In the genomic region with DNA sequence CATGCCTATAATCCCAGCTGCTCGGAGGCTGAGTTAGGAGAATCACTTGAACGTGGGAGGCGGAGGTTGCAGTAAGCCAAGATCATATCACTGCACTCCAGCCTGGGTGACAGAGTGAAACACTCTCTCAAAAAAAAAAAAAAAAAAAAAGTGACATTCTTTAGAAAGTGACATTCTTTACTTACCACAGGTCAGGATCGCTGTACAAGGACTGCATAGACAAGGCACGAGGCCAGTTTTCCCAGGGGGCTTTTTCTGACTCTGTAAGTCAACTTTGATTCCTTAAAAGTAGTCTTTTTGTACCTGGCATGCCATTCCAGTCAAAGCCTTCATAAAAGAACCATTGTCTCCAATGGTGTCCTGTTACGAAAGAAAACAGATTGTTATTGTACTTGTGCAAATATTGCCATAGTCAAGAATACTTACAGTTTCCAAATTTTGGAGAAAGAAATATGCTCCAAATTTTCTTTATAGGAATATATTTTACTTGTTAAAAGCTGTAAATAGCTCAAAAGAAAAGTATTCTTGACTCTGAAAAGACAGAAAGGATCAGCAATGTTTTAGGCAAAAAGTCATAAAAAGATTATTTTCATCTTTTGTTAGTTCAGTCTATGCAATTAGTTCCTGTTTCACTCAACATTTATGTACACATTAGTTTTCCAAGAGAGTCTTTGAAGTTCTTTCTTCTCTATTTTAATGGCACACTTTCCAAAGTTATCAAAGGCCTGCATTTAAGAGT, we compare ENCODE assay signal across 1 cellular context.
A peak's percentile ranks its signal among the peaks of the same experiment; 100 is the strongest.
TF ChIP-seq lines count a peak whose summit lies in the region.

No MANE protein-coding gene starts in this region.

TF ChIP-seq in HepG2, 621 proteins besides CTCF, POLR2A, EP300 and RAD21 (continued from another document and continues in another):
- peak; percentile 20 for TF ChIP-seq ARID3A (IDR thresholded peaks at IDR 0.05; ENCODE audit: low read depth, low read length)
- TF ChIP-seq, protein P1, sequence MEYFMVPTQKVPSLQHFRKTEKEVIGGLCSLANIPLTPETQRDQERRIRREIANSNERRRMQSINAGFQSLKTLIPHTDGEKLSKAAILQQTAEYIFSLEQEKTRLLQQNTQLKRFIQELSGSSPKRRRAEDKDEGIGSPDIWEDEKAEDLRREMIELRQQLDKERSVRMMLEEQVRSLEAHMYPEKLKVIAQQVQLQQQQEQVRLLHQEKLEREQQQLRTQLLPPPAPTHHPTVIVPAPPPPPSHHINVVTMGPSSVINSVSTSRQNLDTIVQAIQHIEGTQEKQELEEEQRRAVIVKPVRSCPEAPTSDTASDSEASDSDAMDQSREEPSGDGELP (IDR thresholded peaks at IDR 0.05; ENCODE audit: borderline replicate concordance, low read depth): no peak
- TF ChIP-seq RFX5 (IDR thresholded peaks at IDR 0.05; ENCODE audit: low read depth, low read length): no peak
- TF ChIP-seq, protein P2, sequence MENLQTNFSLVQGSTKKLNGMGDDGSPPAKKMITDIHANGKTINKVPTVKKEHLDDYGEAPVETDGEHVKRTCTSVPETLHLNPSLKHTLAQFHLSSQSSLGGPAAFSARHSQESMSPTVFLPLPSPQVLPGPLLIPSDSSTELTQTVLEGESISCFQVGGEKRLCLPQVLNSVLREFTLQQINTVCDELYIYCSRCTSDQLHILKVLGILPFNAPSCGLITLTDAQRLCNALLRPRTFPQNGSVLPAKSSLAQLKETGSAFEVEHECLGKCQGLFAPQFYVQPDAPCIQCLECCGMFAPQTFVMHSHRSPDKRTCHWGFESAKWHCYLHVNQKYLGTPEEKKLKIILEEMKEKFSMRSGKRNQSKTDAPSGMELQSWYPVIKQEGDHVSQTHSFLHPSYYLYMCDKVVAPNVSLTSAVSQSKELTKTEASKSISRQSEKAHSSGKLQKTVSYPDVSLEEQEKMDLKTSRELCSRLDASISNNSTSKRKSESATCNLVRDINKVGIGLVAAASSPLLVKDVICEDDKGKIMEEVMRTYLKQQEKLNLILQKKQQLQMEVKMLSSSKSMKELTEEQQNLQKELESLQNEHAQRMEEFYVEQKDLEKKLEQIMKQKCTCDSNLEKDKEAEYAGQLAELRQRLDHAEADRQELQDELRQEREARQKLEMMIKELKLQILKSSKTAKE (CRISPR knock-in tag; IDR thresholded peaks at IDR 0.05; ENCODE audit: borderline replicate concordance): no peak
- no peak for TF ChIP-seq SP140L (CRISPR knock-in tag; IDR thresholded peaks at IDR 0.05; ENCODE audit: borderline replicate concordance)
- no peak for TF ChIP-seq CENPX (CRISPR knock-in tag; IDR thresholded peaks at IDR 0.05)
- TF ChIP-seq, protein P3, sequence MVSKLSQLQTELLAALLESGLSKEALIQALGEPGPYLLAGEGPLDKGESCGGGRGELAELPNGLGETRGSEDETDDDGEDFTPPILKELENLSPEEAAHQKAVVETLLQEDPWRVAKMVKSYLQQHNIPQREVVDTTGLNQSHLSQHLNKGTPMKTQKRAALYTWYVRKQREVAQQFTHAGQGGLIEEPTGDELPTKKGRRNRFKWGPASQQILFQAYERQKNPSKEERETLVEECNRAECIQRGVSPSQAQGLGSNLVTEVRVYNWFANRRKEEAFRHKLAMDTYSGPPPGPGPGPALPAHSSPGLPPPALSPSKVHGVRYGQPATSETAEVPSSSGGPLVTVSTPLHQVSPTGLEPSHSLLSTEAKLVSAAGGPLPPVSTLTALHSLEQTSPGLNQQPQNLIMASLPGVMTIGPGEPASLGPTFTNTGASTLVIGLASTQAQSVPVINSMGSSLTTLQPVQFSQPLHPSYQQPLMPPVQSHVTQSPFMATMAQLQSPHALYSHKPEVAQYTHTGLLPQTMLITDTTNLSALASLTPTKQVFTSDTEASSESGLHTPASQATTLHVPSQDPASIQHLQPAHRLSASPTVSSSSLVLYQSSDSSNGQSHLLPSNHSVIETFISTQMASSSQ (IDR thresholded peaks at IDR 0.05; ENCODE audit: low read depth): peak; percentile 31; the same call in 1 of the 2 replicates
- TF ChIP-seq, protein P3 (CRISPR knock-in tag; IDR thresholded peaks at IDR 0.05; ENCODE audit: borderline replicate concordance): peak; percentile 76; the same call in 1 of the 2 replicates
- no peak for TF ChIP-seq PLSCR1 (CRISPR knock-in tag; IDR thresholded peaks at IDR 0.05; ENCODE audit: borderline replicate concordance)
- TF ChIP-seq, protein P4, sequence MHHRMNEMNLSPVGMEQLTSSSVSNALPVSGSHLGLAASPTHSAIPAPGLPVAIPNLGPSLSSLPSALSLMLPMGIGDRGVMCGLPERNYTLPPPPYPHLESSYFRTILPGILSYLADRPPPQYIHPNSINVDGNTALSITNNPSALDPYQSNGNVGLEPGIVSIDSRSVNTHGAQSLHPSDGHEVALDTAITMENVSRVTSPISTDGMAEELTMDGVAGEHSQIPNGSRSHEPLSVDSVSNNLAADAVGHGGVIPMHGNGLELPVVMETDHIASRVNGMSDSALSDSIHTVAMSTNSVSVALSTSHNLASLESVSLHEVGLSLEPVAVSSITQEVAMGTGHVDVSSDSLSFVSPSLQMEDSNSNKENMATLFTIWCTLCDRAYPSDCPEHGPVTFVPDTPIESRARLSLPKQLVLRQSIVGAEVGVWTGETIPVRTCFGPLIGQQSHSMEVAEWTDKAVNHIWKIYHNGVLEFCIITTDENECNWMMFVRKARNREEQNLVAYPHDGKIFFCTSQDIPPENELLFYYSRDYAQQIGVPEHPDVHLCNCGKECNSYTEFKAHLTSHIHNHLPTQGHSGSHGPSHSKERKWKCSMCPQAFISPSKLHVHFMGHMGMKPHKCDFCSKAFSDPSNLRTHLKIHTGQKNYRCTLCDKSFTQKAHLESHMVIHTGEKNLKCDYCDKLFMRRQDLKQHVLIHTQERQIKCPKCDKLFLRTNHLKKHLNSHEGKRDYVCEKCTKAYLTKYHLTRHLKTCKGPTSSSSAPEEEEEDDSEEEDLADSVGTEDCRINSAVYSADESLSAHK (CRISPR knock-in tag; IDR thresholded peaks at IDR 0.05; ENCODE audit: borderline replicate concordance): no peak
- no peak for TF ChIP-seq ZNF670 (CRISPR knock-in tag; IDR thresholded peaks at IDR 0.05; ENCODE audit: borderline replicate concordance)
- TF ChIP-seq ZMYM3 (CRISPR knock-in tag; IDR thresholded peaks at IDR 0.05): peak; percentile 66; the same call in 1 of the 2 replicates
- TF ChIP-seq ZNF296 (CRISPR knock-in tag; conservative IDR thresholded peaks at IDR 0.05): no peak
- no peak; the same call in 1 of the 2 replicates for TF ChIP-seq ZBTB25 (CRISPR knock-in tag; IDR thresholded peaks at IDR 0.05)
- TF ChIP-seq DMAP1 (CRISPR knock-in tag; IDR thresholded peaks at IDR 0.05): no peak
- no peak for TF ChIP-seq HDAC6 (IDR thresholded peaks at IDR 0.05; ENCODE audit: low read depth, low read length)
- peak; percentile 79 for TF ChIP-seq CEBPB (IDR thresholded peaks at IDR 0.05; ENCODE audit: borderline replicate concordance, low read depth, low read length)
- TF ChIP-seq ZNF33B (CRISPR knock-in tag; IDR thresholded peaks at IDR 0.05): no peak
- TF ChIP-seq ZNF737 (CRISPR knock-in tag; IDR thresholded peaks at IDR 0.05; ENCODE audit: borderline replicate concordance): no peak
- no peak for TF ChIP-seq SMYD3 (CRISPR knock-in tag; IDR thresholded peaks at IDR 0.05)
- TF ChIP-seq SPEN (CRISPR knock-in tag; IDR thresholded peaks at IDR 0.05; ENCODE audit: low read depth): no peak
- TF ChIP-seq E2F1 (CRISPR knock-in tag; IDR thresholded peaks at IDR 0.05): no peak
- TF ChIP-seq ZNF773 (CRISPR knock-in tag; IDR thresholded peaks at IDR 0.05; ENCODE audit: borderline replicate concordance): no peak
- no peak for TF ChIP-seq KMT2A (CRISPR knock-in tag; IDR thresholded peaks at IDR 0.05)
- no peak for TF ChIP-seq PHF20 (CRISPR knock-in tag; IDR thresholded peaks at IDR 0.05)
- no peak for TF ChIP-seq RFX1 (IDR thresholded peaks at IDR 0.05)
- no peak for TF ChIP-seq HES4 (CRISPR knock-in tag; IDR thresholded peaks at IDR 0.05; ENCODE audit: borderline replicate concordance)
- no peak for TF ChIP-seq FOXP1 (IDR thresholded peaks at IDR 0.05)
- TF ChIP-seq FOXP1 (CRISPR knock-in tag; IDR thresholded peaks at IDR 0.05): peak; percentile 49; the same call in 1 of the 2 replicates
- TF ChIP-seq, protein P5, sequence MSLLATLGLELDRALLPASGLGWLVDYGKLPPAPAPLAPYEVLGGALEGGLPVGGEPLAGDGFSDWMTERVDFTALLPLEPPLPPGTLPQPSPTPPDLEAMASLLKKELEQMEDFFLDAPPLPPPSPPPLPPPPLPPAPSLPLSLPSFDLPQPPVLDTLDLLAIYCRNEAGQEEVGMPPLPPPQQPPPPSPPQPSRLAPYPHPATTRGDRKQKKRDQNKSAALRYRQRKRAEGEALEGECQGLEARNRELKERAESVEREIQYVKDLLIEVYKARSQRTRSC (CRISPR knock-in tag; IDR thresholded peaks at IDR 0.05; ENCODE audit: low read depth): no peak
- TF ChIP-seq ZNF709 (CRISPR knock-in tag; IDR thresholded peaks at IDR 0.05): no peak
- TF ChIP-seq MIXL1 (CRISPR knock-in tag; IDR thresholded peaks at IDR 0.05): no peak
- TF ChIP-seq ZMYM4 (CRISPR knock-in tag; IDR thresholded peaks at IDR 0.05): 0 out of 2 replicates have a peak, but pooled peaks have one; percentile 25
- TF ChIP-seq, protein P6, sequence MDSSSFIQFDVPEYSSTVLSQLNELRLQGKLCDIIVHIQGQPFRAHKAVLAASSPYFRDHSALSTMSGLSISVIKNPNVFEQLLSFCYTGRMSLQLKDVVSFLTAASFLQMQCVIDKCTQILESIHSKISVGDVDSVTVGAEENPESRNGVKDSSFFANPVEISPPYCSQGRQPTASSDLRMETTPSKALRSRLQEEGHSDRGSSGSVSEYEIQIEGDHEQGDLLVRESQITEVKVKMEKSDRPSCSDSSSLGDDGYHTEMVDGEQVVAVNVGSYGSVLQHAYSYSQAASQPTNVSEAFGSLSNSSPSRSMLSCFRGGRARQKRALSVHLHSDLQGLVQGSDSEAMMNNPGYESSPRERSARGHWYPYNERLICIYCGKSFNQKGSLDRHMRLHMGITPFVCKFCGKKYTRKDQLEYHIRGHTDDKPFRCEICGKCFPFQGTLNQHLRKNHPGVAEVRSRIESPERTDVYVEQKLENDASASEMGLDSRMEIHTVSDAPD (CRISPR knock-in tag; IDR thresholded peaks at IDR 0.05): no peak; the same call in 1 of the 2 replicates
- no peak for TF ChIP-seq CHD2 (IDR thresholded peaks at IDR 0.05; ENCODE audit: low read depth, low read length)
- no peak for TF ChIP-seq NFKB2 (CRISPR knock-in tag; IDR thresholded peaks at IDR 0.05; ENCODE audit: borderline replicate concordance)
- TF ChIP-seq ELF4 (CRISPR knock-in tag; IDR thresholded peaks at IDR 0.05; ENCODE audit: borderline replicate concordance): no peak
- TF ChIP-seq ZBTB2 (CRISPR knock-in tag; IDR thresholded peaks at IDR 0.05; ENCODE audit: low read depth): no peak
- TF ChIP-seq EHMT2 (IDR thresholded peaks at IDR 0.05; ENCODE audit: borderline replicate concordance, low read depth, low read length): no peak; the same call in 1 of the 2 replicates
- TF ChIP-seq GATAD2A (CRISPR knock-in tag; IDR thresholded peaks at IDR 0.05): peak; percentile 91
